In genomic region chr20:20412750-20413149, GRCh38 we compare ENCODE assay signal across 16 cellular contexts. TPM values are rescaled to one million over a fixed set of nuclear protein-coding genes. Genes with fewer than 3 reads are reported as not detected.
A peak's percentile ranks its signal among the peaks of the same experiment; 100 is the strongest.
DNase-seq lines count a peak whose midpoint lies in the region; ATAC-seq and TF ChIP-seq lines count a peak whose summit lies in the region.
"Had no signal": no experiment of that assay in that cellular context is flagged by ENCODE, and none has a peak within 500 bp of the region (broad histone marks: within the 10 kb centered on the region; RNA-seq: fewer than 3 reads in every experiment).

No MANE protein-coding gene starts in this region.

- H3K9me3 ChIP-seq in neural cell (ENCODE audit: low read length) (no peaks in the 10 kb centered on the region), right lobe of liver (no peaks in the 10 kb centered on the region)
- H3K9me3 ChIP-seq: heart right ventricle, Peyer's patch, sigmoid colon had no signal

- H3K36me3 Mint-ChIP-seq in activated T-helper 17 cell treated with anti-CD3 and anti-CD28 coated beads, Interleukin-2, amount 50 U/mL, for 72 hours (ENCODE audit: low read depth): peaks cover 37% of the 10 kb centered on the region

- peak; percentile 26 for DNase-seq in NCI-H82 (lab: John Stamatoyannopoulos, UW)
- no peak for DNase-seq in NCI-H82 treated with DMSO at 0.1 percent for 48 hours (lab: John Stamatoyannopoulos, UW; ENCODE audit: unreplicated experiment)
- peak; percentile 20 for DNase-seq in HT1080 (ENCODE audit: low read depth)
- DNase-seq in NCI-H1092 (lab: John Stamatoyannopoulos, UW): no peak
- DNase-seq in NCI-H2029 (lab: John Stamatoyannopoulos, UW): no peak
- no peak for DNase-seq in right lobe of liver
- DNase-seq: aorta, heart right ventricle, left cardiac atrium, natural killer cell, Peyer's patch, sigmoid colon, T-helper 1 cell had no signal

- H3K27me3 Mint-ChIP-seq in activated T-helper 17 cell treated with anti-CD3 and anti-CD28 coated beads, Interleukin-2, amount 50 U/mL, for 72 hours: no peaks in the 10 kb centered on the region

- ATAC-seq in activated T-helper 17 cell treated with anti-CD3 and anti-CD28 coated beads, Interleukin-2, amount 50 U/mL, for 72 hours (replicated peaks): peak; percentile 93
- no peak for ATAC-seq in right lobe of liver
- ATAC-seq: heart right ventricle, left cardiac atrium, natural killer cell had no signal

- no peak overlapping the region for H2AFZ ChIP-seq in neural cell (ENCODE audit: low read depth, low read length)

- H3K9me2 ChIP-seq in neural cell (ENCODE audit: insufficient read depth, low read length): no peaks in the 10 kb centered on the region

- peaks cover 0 to 7% (median 0%) of the 10 kb centered on the region in 4 donors for H3K4me1 ChIP-seq in right lobe of liver
- H3K4me1 ChIP-seq: Peyer's patch, sigmoid colon had no signal

- H3K79me2 ChIP-seq in neural cell (replicated peaks; ENCODE audit: insufficient read depth, low read length): no peaks in the 10 kb centered on the region

- peaks cover 6% of the 10 kb centered on the region for H3F3A ChIP-seq in neural cell (ENCODE audit: insufficient read depth, low read length, poor library complexity, severe bottlenecking)

- intact Hi-C loops in right lobe of liver (cut with DNase I): no loop called here

- H3K9me3 Mint-ChIP-seq in activated T-helper 17 cell treated with anti-CD3 and anti-CD28 coated beads, Interleukin-2, amount 50 U/mL, for 72 hours: no peaks in the 10 kb centered on the region
- H3K9me3 Mint-ChIP-seq: natural killer cell had no signal

- WGBS in right lobe of liver (ENCODE audit: insufficient coverage, low coverage, low lambda C conversion rate, missing lambda C conversion rate): 68% methylated on average over 9 of the region's 9 CpGs

- no peak overlapping the region for H3K4me2 ChIP-seq in neural cell (ENCODE audit: low read length)

- H3K4me1 Mint-ChIP-seq in activated T-helper 17 cell treated with anti-CD3 and anti-CD28 coated beads, Interleukin-2, amount 50 U/mL, for 72 hours: peaks cover 34% of the 10 kb centered on the region

- H3K4me3 ChIP-seq in neural cell (ENCODE audit: low read length): peak overlapping the region; percentile 9
- no peak overlapping the region for H3K4me3 ChIP-seq in right lobe of liver
- H3K4me3 ChIP-seq: heart right ventricle, Peyer's patch, sigmoid colon had no signal

- peak overlapping the region; percentile 71 for H3K4me3 Mint-ChIP-seq in activated T-helper 17 cell treated with anti-CD3 and anti-CD28 coated beads, Interleukin-2, amount 50 U/mL, for 72 hours
- H3K4me3 Mint-ChIP-seq: natural killer cell had no signal

- H3K27me3 ChIP-seq in neural cell (ENCODE audit: insufficient read depth, low read depth, low read length) (no peaks in the 10 kb centered on the region), right lobe of liver (no peaks in the 10 kb centered on the region)
- H3K27me3 ChIP-seq: heart right ventricle, Peyer's patch, sigmoid colon had no signal

- H4K20me1 ChIP-seq in neural cell (ENCODE audit: insufficient read depth): no peaks in the 10 kb centered on the region

- no peak for TF ChIP-seq CTCF in neural cell (IDR thresholded peaks at IDR 0.05; ENCODE audit: poor library complexity, severe bottlenecking)
- TF ChIP-seq CTCF in right lobe of liver (IDR thresholded peaks at IDR 0.05): no peak

- TF ChIP-seq POLR2A in right lobe of liver (IDR thresholded peaks at IDR 0.05): no peak

- no peak for TF ChIP-seq EP300 in neural cell (conservative IDR thresholded peaks at IDR 0.05; ENCODE audit: poor library complexity, severe bottlenecking)

- no peak for TF ChIP-seq RAD21 in neural cell (conservative IDR thresholded peaks at IDR 0.05)

- peak overlapping the region; percentile 95 for H3K27ac Mint-ChIP-seq in activated T-helper 17 cell treated with anti-CD3 and anti-CD28 coated beads, Interleukin-2, amount 50 U/mL, for 72 hours
- H3K27ac Mint-ChIP-seq: natural killer cell had no signal

- H3K9ac ChIP-seq in neural cell (ENCODE audit: low read length): peak overlapping the region; percentile 18

- H3K36me3 ChIP-seq in neural cell (ENCODE audit: insufficient read depth, low read length) (no peaks in the 10 kb centered on the region), right lobe of liver (peaks cover 0 to 2% (median 0%) of the 10 kb centered on the region in 4 donors)

- H3K27ac ChIP-seq in neural cell (ENCODE audit: low read length) (peak overlapping the region; percentile 84), right lobe of liver (no peak overlapping the region)
- H3K27ac ChIP-seq: heart right ventricle, Peyer's patch, sigmoid colon had no signal

TF ChIP-seq in neural cell, 6 proteins besides CTCF, POLR2A, EP300 and RAD21:
- TF ChIP-seq REST (IDR thresholded peaks at IDR 0.05; ENCODE audit: borderline replicate concordance) (no peak), MXI1 (conservative IDR thresholded peaks at IDR 0.05; ENCODE audit: poor library complexity, severe bottlenecking) (no peak), POLR2AphosphoS5 (IDR thresholded peaks at IDR 0.05) (no peak), EZH2 (IDR thresholded peaks at IDR 0.05; ENCODE audit: borderline replicate concordance, insufficient read depth, low read length, poor library complexity, severe bottlenecking) (no peak), TAF1 (IDR thresholded peaks at IDR 0.05; ENCODE audit: low read depth) (no peak), SMC3 (conservative IDR thresholded peaks at IDR 0.05; ENCODE audit: poor library complexity) (no peak)

RNA-seq across cellular contexts. Expression of gene INSM1, which starts 44.8 kb away (rescaled TPM):
- not detected in 2 replicates for total RNA-seq in HT1080 (2014; rRNA removed; shearing (Covaris generic))
- not detected in 2 replicates for polyA plus RNA-seq in HT1080 (2015; cell fraction: cytosol; rRNA removed)
- not detected in 2 replicates for polyA plus RNA-seq in HT1080 (2015; cell fraction: nucleus; rRNA removed)
- 1 to 10 TPM in 1 of 2 donors, not detected in 1; 2.8 TPM for total RNA-seq in activated T-helper 17 cell treated with anti-CD3 and anti-CD28 coated beads, Interleukin-2, amount 50 U/mL, for 72 hours
- polyA plus RNA-seq in neural cell: 8.6 and 9.4 TPM in 2 replicates
- 16.6 and 17.1 TPM in 2 replicates for polyA minus RNA-seq in neural cell
- not detected for total RNA-seq in right lobe of liver
- total RNA-seq: aorta, left cardiac atrium, natural killer cell, urinary bladder had no signal

Comparison
In these comparisons a context has a peak if more than half of its experiments do, and no peak if none do; other contexts are left out.
1. DNase-seq: peak in NCI-H82 (single experiment) and HT1080 (single experiment); none in NCI-H82 treated with DMSO at 0.1 percent for 48 hours (single experiment), NCI-H1092 (single experiment), NCI-H2029 (single experiment) and right lobe of liver (0 of 3).